In the genomic region with DNA sequence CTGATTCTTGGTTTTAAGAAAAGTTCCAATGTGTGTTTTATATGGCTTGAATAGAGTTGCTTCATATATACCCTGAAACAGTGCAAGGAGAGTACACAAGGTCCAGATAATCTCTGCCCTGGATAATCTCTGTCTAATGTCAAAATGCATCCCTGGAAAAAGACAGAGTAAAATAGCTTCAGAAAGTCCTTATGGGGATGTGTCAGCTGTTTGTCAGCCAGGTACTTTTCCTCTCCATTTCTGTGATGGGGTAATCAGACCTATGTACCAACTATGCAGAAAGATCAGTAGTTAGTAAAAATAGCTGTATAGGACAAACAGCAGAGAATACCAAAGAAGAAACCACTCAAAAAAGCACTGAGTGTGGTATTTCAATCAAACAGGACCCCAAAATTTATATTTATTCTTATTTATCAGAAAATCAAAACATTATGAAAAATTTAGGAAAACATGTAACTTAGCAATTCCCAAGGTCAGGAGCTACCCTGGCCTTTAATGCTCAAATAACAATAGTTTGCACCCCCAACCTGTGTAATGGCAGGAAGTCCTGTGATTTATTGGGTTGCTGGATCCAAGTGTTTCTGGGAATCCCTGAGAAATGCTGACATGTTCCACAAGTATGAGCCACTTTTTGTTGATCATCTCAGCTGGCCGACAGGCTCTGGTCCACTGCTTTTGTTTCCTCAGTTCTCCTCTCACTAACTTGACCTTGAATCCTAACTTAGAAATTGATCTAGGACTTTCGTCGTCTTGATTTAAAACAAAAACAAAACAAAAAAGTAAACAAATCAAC, we compare ENCODE assay signal across 25 cellular contexts.
DNase-seq lines count a peak whose midpoint lies in the region; FAIRE-seq and TF ChIP-seq lines count a peak whose summit lies in the region.
"Had no signal": no experiment of that assay in that cellular context is flagged by ENCODE, and none has a peak within 500 bp of the region (broad histone marks: within the 10 kb centered on the region; RNA-seq: fewer than 3 reads in every experiment).

No MANE protein-coding gene starts in this region.

- peaks cover 1% of the 10 kb centered on the region for H3K9me3 Mint-ChIP-seq in astrocyte (ENCODE audit: unreplicated experiment)
- H3K9me3 Mint-ChIP-seq: activated CD4-positive, alpha-beta memory T cell treated with anti-CD3 and anti-CD28 coated beads, Interleukin-2, amount 10 ng/mL, durations not matched to agents 7 days and 5 days had no signal

- H3K27ac Mint-ChIP-seq in astrocyte (ENCODE audit: unreplicated experiment), result no peak overlapping the region
- H3K27ac Mint-ChIP-seq: activated CD4-positive, alpha-beta memory T cell treated with anti-CD3 and anti-CD28 coated beads, Interleukin-2, amount 10 ng/mL, durations not matched to agents 7 days and 5 days; activated naive CD8-positive, alpha-beta T cell; natural killer cell; stimulated activated naive CD8-positive, alpha-beta T cell treated with anti-CD3 and anti-CD28 coated beads, Interleukin-15, Interleukin-2, amounts not matched to agents 100 ng/mL and 50 ng/mL, for 24 hours; T-cell had no signal

- H3K79me2 ChIP-seq in astrocyte (ENCODE audit: insufficient read depth, low read length), result no peaks in the 10 kb centered on the region
- H3K79me2 ChIP-seq in hepatocyte, result no peaks in the 10 kb centered on the region

- DNase-seq in AG20443 (ENCODE audit: low spot score) (peak; percentile 35), astrocyte (ENCODE audit: low read depth) (peak; percentile 69), hepatocyte (ENCODE audit: low spot score) (no peak), skeletal muscle cell (ENCODE audit: low read depth) (peak; percentile 24), globus pallidus (ENCODE audit: low spot score) (no peak), germinal center (ENCODE audit: low spot score) (no peak)
- DNase-seq in activated CD4-positive, alpha-beta T cell treated with anti-CD3 and anti-CD28 coated beads for 1 hour, result no peak
- DNase-seq in stimulated activated CD4-positive, alpha-beta T cell treated with anti-CD3 and anti-CD28 coated beads, Interleukin-15, amount 100 ng/mL, for 24 hours, result no peak
- DNase-seq: activated CD4-positive, alpha-beta memory T cell treated with anti-CD3 and anti-CD28 coated beads, Interleukin-2, amount 10 ng/mL, durations not matched to agents 7 days and 5 days; body of pancreas; effector CD8-positive, alpha-beta T cell; glutamatergic neuron; left ventricle myocardium inferior; natural killer cell; NCI-H1048; NCI-H187 treated with DMSO at 0.1 percent for 48 hours; stimulated activated CD4-positive, alpha-beta T cell treated with anti-CD3 and anti-CD28 coated beads, Interleukin-12 subunit alpha, Interleukin-12 subunit beta, amount 100 ng/mL, for 4 hours; T-cell; trophoblast cell had no signal

- H3K27me3 ChIP-seq in astrocyte (ENCODE audit: insufficient read depth, low read length) (no peaks in the 10 kb centered on the region), hepatocyte (no peaks in the 10 kb centered on the region)
- H3K27me3 ChIP-seq: BLaER1 treated with 17β-estradiol and CSF1 and Interleukin-3, amounts not matched to agents 10 nM and 100 nM; body of pancreas; esophagus muscularis mucosa; SJSA1 had no signal

- 77% methylated on average over 3 of the region's 3 CpGs for WGBS in hepatocyte (ENCODE audit: low lambda C conversion rate, missing lambda C conversion rate)

- no peak overlapping the region for H2AFZ ChIP-seq in astrocyte (ENCODE audit: low read depth, low read length)
- no peak overlapping the region for H2AFZ ChIP-seq in hepatocyte

- H3K9ac ChIP-seq in astrocyte (ENCODE audit: low read length), result no peak overlapping the region
- H3K9ac ChIP-seq: BLaER1 treated with 17β-estradiol and CSF1 and Interleukin-3, amounts not matched to agents 10 nM and 100 nM had no signal

- no peak overlapping the region for H3K4me3 ChIP-seq in astrocyte (ENCODE audit: insufficient read depth, low read depth, low read length)
- H3K4me3 ChIP-seq in hepatocyte, result no peak overlapping the region
- no peak overlapping the region for H3K4me3 ChIP-seq in skeletal muscle cell (ENCODE audit: low read depth, low read length)
- H3K4me3 ChIP-seq: BLaER1 treated with 17β-estradiol and CSF1 and Interleukin-3, amounts not matched to agents 10 nM and 100 nM; body of pancreas; esophagus muscularis mucosa; left ventricle myocardium inferior; SJSA1 had no signal

- H3K4me1 ChIP-seq in astrocyte (ENCODE audit: insufficient read depth, low read length) (peaks cover 15% of the 10 kb centered on the region), hepatocyte (ENCODE audit: insufficient read depth) (peaks cover 7% of the 10 kb centered on the region)
- H3K4me1 ChIP-seq: BLaER1 treated with 17β-estradiol and CSF1 and Interleukin-3, amounts not matched to agents 10 nM and 100 nM; body of pancreas; esophagus muscularis mucosa; left ventricle myocardium inferior; SJSA1 had no signal

- peaks cover 11% of the 10 kb centered on the region for H3K36me3 Mint-ChIP-seq in astrocyte (ENCODE audit: low read depth, unreplicated experiment)
- H3K36me3 Mint-ChIP-seq: activated naive CD8-positive, alpha-beta T cell; natural killer cell; T-cell had no signal

- TF ChIP-seq CTCF in astrocyte (IDR thresholded peaks at IDR 0.05; ENCODE audit: insufficient read depth, low read depth, low read length), result no peak
- no peak for TF ChIP-seq CTCF in hepatocyte (IDR thresholded peaks at IDR 0.05; ENCODE audit: poor library complexity)

- H4K20me1 ChIP-seq in astrocyte (ENCODE audit: insufficient read depth, low read length) (no peaks in the 10 kb centered on the region), hepatocyte (ENCODE audit: insufficient read depth, poor library complexity, severe bottlenecking) (no peaks in the 10 kb centered on the region)
- H4K20me1 ChIP-seq: BLaER1 treated with 17β-estradiol and CSF1 and Interleukin-3, amounts not matched to agents 10 nM and 100 nM had no signal

- H3K36me3 ChIP-seq in astrocyte (ENCODE audit: insufficient read depth, low read length) (no peaks in the 10 kb centered on the region), hepatocyte (replicated peaks; ENCODE audit: insufficient read depth, low read depth) (no peaks in the 10 kb centered on the region)
- H3K36me3 ChIP-seq: BLaER1 treated with 17β-estradiol and CSF1 and Interleukin-3, amounts not matched to agents 10 nM and 100 nM; esophagus muscularis mucosa; left ventricle myocardium inferior; SJSA1 had no signal

- peaks cover 45% of the 10 kb centered on the region for H3K4me1 Mint-ChIP-seq in astrocyte (ENCODE audit: low read depth, unreplicated experiment)
- H3K4me1 Mint-ChIP-seq: activated CD4-positive, alpha-beta memory T cell treated with anti-CD3 and anti-CD28 coated beads, Interleukin-2, amount 10 ng/mL, durations not matched to agents 7 days and 5 days; natural killer cell; T-cell had no signal

- no peaks in the 10 kb centered on the region for H3K27me3 Mint-ChIP-seq in astrocyte (ENCODE audit: low read depth, unreplicated experiment)

- H3K4me2 ChIP-seq in astrocyte (ENCODE audit: low read length) (no peak overlapping the region), hepatocyte (no peak overlapping the region)
- H3K4me2 ChIP-seq: BLaER1 treated with 17β-estradiol and CSF1 and Interleukin-3, amounts not matched to agents 10 nM and 100 nM had no signal

- H3K27ac ChIP-seq in astrocyte (ENCODE audit: low read depth, low read length) (no peak overlapping the region), hepatocyte (peak overlapping the region; percentile 26)
- H3K27ac ChIP-seq: BLaER1 treated with 17β-estradiol and CSF1 and Interleukin-3, amounts not matched to agents 10 nM and 100 nM; body of pancreas; esophagus muscularis mucosa; left ventricle myocardium inferior; SJSA1 had no signal

- H3K9me2 ChIP-seq in hepatocyte (replicated peaks; ENCODE audit: insufficient read depth), result no peaks in the 10 kb centered on the region

- H3K9me3 ChIP-seq in astrocyte (ENCODE audit: insufficient read depth, low read depth, low read length) (no peaks in the 10 kb centered on the region), hepatocyte (ENCODE audit: low read depth) (no peaks in the 10 kb centered on the region)
- H3K9me3 ChIP-seq: BLaER1 treated with 17β-estradiol and CSF1 and Interleukin-3, amounts not matched to agents 10 nM and 100 nM; body of pancreas; SJSA1 had no signal

- H3K4me3 Mint-ChIP-seq in astrocyte (ENCODE audit: unreplicated experiment), result no peak overlapping the region
- H3K4me3 Mint-ChIP-seq: activated CD4-positive, alpha-beta memory T cell treated with anti-CD3 and anti-CD28 coated beads, Interleukin-2, amount 10 ng/mL, durations not matched to agents 7 days and 5 days; activated naive CD8-positive, alpha-beta T cell; natural killer cell; stimulated activated naive CD8-positive, alpha-beta T cell treated with anti-CD3 and anti-CD28 coated beads, Interleukin-15, Interleukin-2, amounts not matched to agents 100 ng/mL and 50 ng/mL, for 24 hours; T-cell had no signal

- no peak for FAIRE-seq in astrocyte (lab: Jason Lieb, UNC)
- FAIRE-seq: GM19239 had no signal

Comparison
In these comparisons a context has a peak if more than half of its experiments do, and no peak if none do; other contexts are left out.
1. DNase-seq: peak in AG20443 (single experiment), astrocyte (single experiment) and skeletal muscle cell (single experiment); none in hepatocyte (single experiment), globus pallidus (single experiment), germinal center (single experiment), activated CD4-positive, alpha-beta T cell treated with anti-CD3 and anti-CD28 coated beads for 1 hour (single experiment) and stimulated activated CD4-positive, alpha-beta T cell treated with anti-CD3 and anti-CD28 coated beads, Interleukin-15, amount 100 ng/mL, for 24 hours (single experiment).